Comparison of ENCODE assay signal across 29 cellular contexts in the genomic region with DNA sequence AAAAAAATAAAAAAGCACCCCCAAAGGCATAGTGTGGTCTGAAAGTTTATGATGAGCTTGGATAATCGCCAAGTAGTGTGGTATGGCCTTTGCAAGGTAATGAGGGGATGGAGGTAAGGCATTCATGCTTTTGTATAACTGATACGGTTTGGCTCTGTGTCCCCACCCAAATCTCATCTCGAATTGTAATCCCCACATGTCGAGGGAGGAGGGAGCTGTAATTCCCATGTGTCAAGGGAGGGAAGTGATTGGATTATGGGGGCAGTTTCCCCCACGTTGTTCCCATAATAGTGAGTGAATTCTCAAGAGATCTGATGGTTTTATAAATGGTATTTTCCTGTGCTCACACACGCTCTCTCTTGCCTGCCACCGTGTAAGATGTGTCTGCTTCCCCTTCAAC.
"Had no signal": no experiment of that assay in that cellular context is flagged by ENCODE, and none has a peak within 500 bp of the region (broad histone marks: within the 10 kb centered on the region; RNA-seq: fewer than 3 reads in every experiment).

No MANE protein-coding gene starts in this region.

- H3K4me3 ChIP-seq: adrenal gland, body of pancreas, esophagus muscularis mucosa, gastrocnemius medialis, heart left ventricle had no signal

- H3K9me3 ChIP-seq: adrenal gland, body of pancreas, esophagus muscularis mucosa, gastrocnemius medialis, heart left ventricle had no signal

- FAIRE-seq: colon had no signal

- DNase-seq: activated B cell treated with CpG ODN at 0.5 μM for 24 hours; activated CD4-positive, alpha-beta T cell treated with anti-CD3 and anti-CD28 coated beads for 48 hours; activated CD4-positive, alpha-beta T cell treated with anti-CD3 and anti-CD28 coated beads, Interleukin-2, amount 50 U/mL, for 1 hour; activated CD4-positive, alpha-beta T cell treated with anti-CD3 and anti-CD28 coated beads, Interleukin-2, amount 50 U/mL, for 48 hours; activated CD8-positive, alpha-beta memory T cell treated with anti-CD3 and anti-CD28 coated beads for 24 hours; activated CD8-positive, alpha-beta T cell treated with anti-CD3 and anti-CD28 coated beads for 36 hours; activated effector memory CD4-positive, alpha-beta T cell treated with anti-CD3 and anti-CD28 coated beads, Interleukin-2, amount 50 U/mL, for 16 hours; activated naive CD4-positive, alpha-beta T cell treated with anti-CD3 and anti-CD28 coated beads for 36 hours; activated naive CD8-positive, alpha-beta T cell treated with anti-CD3 and anti-CD28 coated beads for 36 hours; activated naive CD8-positive, alpha-beta T cell treated with anti-CD3 and anti-CD28 coated beads, Interleukin-2, amount 50 U/mL, for 24 hours; activated T-cell treated with anti-CD3 and anti-CD28 coated beads, Interleukin-2, amount 50 U/mL, for 4 hours; adrenal gland; amygdala; aorta; body of pancreas; caudate nucleus; cortex of kidney; dermis blood vessel endothelial cell; effector CD4-positive, alpha-beta T cell; effector memory CD8-positive, alpha-beta T cell; erythroblast; foreskin keratinocyte; gastrocnemius medialis; glutamatergic neuron; heart left ventricle; T-helper 2 cell had no signal

- H3K27me3 ChIP-seq: adrenal gland, body of pancreas, esophagus muscularis mucosa, foreskin keratinocyte, gastrocnemius medialis, heart left ventricle had no signal

- ATAC-seq: activated CD4-positive, CD25-positive, alpha-beta regulatory T cell treated with anti-CD3 and anti-CD28 coated beads, Interleukin-2, amount 50 U/mL, for 24 hours; activated CD8-positive, alpha-beta T cell treated with anti-CD3 and anti-CD28 coated beads for 36 hours; activated naive CD8-positive, alpha-beta T cell treated with anti-CD3 and anti-CD28 coated beads, Interleukin-2, amount 50 U/mL, for 24 hours; activated T-cell treated with anti-CD3 and anti-CD28 coated beads, Interleukin-2, amount 50 U/mL, for 4 hours; body of pancreas; effector memory CD8-positive, alpha-beta T cell; foreskin keratinocyte; gastrocnemius medialis; heart left ventricle had no signal

- H3K27ac ChIP-seq: adrenal gland, foreskin keratinocyte had no signal

- H3K36me3 ChIP-seq: adrenal gland, esophagus muscularis mucosa, gastrocnemius medialis, heart left ventricle had no signal
